In the genomic region with DNA sequence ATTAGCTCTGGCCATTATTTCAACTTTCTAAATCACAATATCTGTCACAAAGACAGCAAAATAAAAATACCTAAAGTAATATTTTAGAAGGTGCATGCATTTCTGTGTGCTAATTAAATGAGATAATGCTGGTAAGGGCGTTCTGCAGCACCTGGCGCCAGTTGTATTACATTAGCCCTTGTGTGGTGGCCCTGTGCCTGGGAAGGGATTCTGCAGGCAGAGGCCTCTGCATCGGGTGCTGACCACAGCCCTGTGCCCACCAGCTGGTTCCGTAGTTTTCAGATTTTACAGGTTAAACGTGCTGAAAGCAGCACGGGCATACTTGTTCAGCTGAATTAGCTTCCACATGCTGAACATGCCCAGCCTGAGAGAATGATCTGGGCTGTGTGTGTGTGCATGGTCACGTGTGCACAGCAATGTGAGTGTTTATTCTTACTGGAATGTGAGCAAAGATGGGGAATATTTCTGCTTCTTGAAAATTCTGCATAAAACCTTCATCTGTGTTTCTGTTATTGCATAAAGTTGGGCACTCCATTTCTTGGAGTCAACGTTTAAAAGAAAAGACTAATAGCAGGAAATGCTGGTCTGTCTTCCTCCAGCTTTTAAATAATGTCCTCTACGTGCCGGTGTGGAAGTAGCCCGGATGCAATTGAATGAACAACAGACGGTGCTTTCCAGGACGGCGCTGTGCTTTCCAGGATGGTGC, we compare ENCODE assay signal across 9 cellular contexts.
A peak's percentile ranks its signal among the peaks of the same experiment; 100 is the strongest.
DNase-seq lines count a peak whose midpoint lies in the region; ATAC-seq, FAIRE-seq and TF ChIP-seq lines count a peak whose summit lies in the region.
"Had no signal": no experiment of that assay in that cellular context is flagged by ENCODE, and none has a peak within 500 bp of the region (broad histone marks: within the 10 kb centered on the region; RNA-seq: fewer than 3 reads in every experiment).

No MANE protein-coding gene starts in this region.

- DNase-seq in A549 (ENCODE audit: low read depth in 1 of 2, low spot score in 1 of 2) (peak; percentile 39 to 60), HEK293T (ENCODE audit: extremely low spot score) (peak; percentile 27), cerebellar cortex (ENCODE audit: low spot score) (peak; percentile 19), medulla oblongata (ENCODE audit: extremely low spot score) (peak; percentile 20), DMS153 (lab: John Stamatoyannopoulos, UW) (no peak), NCI-H2227 treated with DMSO at 0.1 percent for 48 hours (lab: John Stamatoyannopoulos, UW) (no peak), foreskin melanocyte (no peak), germinal center (ENCODE audit: low spot score) (no peak)
- DNase-seq: CD4-positive, CD25-positive, alpha-beta regulatory T cell had no signal

- WGBS in A549 (ENCODE audit: missing lambda C conversion rate): 6% methylated on average over 14 of the region's 14 CpGs

- peak; percentile 15; the same call in 1 of the 2 replicates for TF ChIP-seq POLR2A in A549 (IDR thresholded peaks at IDR 0.05; ENCODE audit: low read length)

- peak overlapping the region; percentile 52 for H3K4me3 ChIP-seq in A549

- peaks cover 50% of the 10 kb centered on the region for H3K4me1 ChIP-seq in A549

- no peak for FAIRE-seq in A549 (lab: Jason Lieb, UNC)

- TF ChIP-seq CTCF in A549 (IDR thresholded peaks at IDR 0.05): no peak

- CTCF ChIA-PET in A549 (lab: Yijun Ruan, JAX) (interaction anchor here (0.7 to 2.3 kb wide), 6 partner anchors 12 to 692 kb away, joined by 3 to 10 read pairs (median 4); no protein-coding TSS in a partner anchor), HEK293T (lab: Yijun Ruan, JAX) (interaction anchor here (0.6 kb wide), 1 partner anchor 8 kb away, joined by 3 read pairs; no protein-coding TSS in a partner anchor)

- peak; percentile 72 to 80 for ATAC-seq in A549

- H3K4me2 ChIP-seq in A549: peak overlapping the region; percentile 95

- POLR2A ChIA-PET in A549 (lab: Yijun Ruan, JAX): interaction anchor here (1.0 to 3.0 kb wide), 2 partner anchors 11 to 16 kb away, joined by 3 to 20 read pairs; no protein-coding TSS in a partner anchor
- POLR2A ChIA-PET in HEK293T (lab: Yijun Ruan, JAX): interaction anchor here (0.9 kb wide), 1 partner anchor 12 kb away, joined by 3 read pairs; no protein-coding TSS in a partner anchor

- TF ChIP-seq RAD21 in A549 (conservative IDR thresholded peaks at IDR 0.05 in 1 of 2, IDR thresholded peaks at IDR 0.05 in 1 of 2): no peak

- TF ChIP-seq EP300 in A549 (IDR thresholded peaks at IDR 0.05): no peak

- no peaks in the 10 kb centered on the region for H3K9me3 ChIP-seq in A549

- peak overlapping the region; percentile 84 to 93 for H3K27ac ChIP-seq in A549

TF ChIP-seq in A549, 52 proteins besides CTCF, POLR2A, EP300 and RAD21:
- TF ChIP-seq POLR2AphosphoS2 (conservative IDR thresholded peaks at IDR 0.05; ENCODE audit: low read length) (no peak), ZNF302 (CRISPR knock-in tag; IDR thresholded peaks at IDR 0.05) (0 out of 2 replicates have a peak, but pooled peaks have one; percentile 25), ESRRA (IDR thresholded peaks at IDR 0.05; ENCODE audit: borderline replicate concordance, low read length) (no peak), MAZ (IDR thresholded peaks at IDR 0.05; ENCODE audit: borderline replicate concordance, low read depth, low read length) (no peak), GATA3 (IDR thresholded peaks at IDR 0.05; ENCODE audit: borderline replicate concordance) (no peak), HOXB13 (CRISPR knock-in tag; IDR thresholded peaks at IDR 0.05; ENCODE audit: low read depth) (no peak), MYC (IDR thresholded peaks at IDR 0.05; ENCODE audit: borderline replicate concordance, low read length) (0 out of 2 replicates have a peak, but pooled peaks have one; percentile 43), HOXB5 (CRISPR knock-in tag; IDR thresholded peaks at IDR 0.05) (0 out of 2 replicates have a peak, but pooled peaks have one; percentile 43)
- TF ChIP-seq, protein P1, sequence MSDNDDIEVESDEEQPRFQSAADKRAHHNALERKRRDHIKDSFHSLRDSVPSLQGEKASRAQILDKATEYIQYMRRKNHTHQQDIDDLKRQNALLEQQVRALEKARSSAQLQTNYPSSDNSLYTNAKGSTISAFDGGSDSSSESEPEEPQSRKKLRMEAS (IDR thresholded peaks at IDR 0.05): peak; percentile 94
- TF ChIP-seq, protein P2, sequence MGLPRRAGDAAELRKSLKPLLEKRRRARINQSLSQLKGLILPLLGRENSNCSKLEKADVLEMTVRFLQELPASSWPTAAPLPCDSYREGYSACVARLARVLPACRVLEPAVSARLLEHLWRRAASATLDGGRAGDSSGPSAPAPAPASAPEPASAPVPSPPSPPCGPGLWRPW (IDR thresholded peaks at IDR 0.05): no peak
- TF ChIP-seq, protein P3, sequence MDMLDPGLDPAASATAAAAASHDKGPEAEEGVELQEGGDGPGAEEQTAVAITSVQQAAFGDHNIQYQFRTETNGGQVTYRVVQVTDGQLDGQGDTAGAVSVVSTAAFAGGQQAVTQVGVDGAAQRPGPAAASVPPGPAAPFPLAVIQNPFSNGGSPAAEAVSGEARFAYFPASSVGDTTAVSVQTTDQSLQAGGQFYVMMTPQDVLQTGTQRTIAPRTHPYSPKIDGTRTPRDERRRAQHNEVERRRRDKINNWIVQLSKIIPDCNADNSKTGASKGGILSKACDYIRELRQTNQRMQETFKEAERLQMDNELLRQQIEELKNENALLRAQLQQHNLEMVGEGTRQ (IDR thresholded peaks at IDR 0.05): peak; percentile 89
- TF ChIP-seq, protein P4, sequence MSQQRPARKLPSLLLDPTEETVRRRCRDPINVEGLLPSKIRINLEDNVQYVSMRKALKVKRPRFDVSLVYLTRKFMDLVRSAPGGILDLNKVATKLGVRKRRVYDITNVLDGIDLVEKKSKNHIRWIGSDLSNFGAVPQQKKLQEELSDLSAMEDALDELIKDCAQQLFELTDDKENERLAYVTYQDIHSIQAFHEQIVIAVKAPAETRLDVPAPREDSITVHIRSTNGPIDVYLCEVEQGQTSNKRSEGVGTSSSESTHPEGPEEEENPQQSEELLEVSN (IDR thresholded peaks at IDR 0.05; ENCODE audit: borderline replicate concordance, low read depth): peak; percentile 67; the same call in 1 of the 2 replicates
- TF ChIP-seq, protein P5, sequence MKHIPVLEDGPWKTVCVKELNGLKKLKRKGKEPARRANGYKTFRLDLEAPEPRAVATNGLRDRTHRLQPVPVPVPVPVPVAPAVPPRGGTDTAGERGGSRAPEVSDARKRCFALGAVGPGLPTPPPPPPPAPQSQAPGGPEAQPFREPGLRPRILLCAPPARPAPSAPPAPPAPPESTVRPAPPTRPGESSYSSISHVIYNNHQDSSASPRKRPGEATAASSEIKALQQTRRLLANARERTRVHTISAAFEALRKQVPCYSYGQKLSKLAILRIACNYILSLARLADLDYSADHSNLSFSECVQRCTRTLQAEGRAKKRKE (CRISPR knock-in tag; IDR thresholded peaks at IDR 0.05; ENCODE audit: low read depth): 0 out of 2 replicates have a peak, but pooled peaks have one; percentile 38
TF ChIP-seq in A549: peak in this region for 7.

TF ChIP-seq in HEK293T, 16 proteins besides CTCF, POLR2A, EP300 and RAD21:
- TF ChIP-seq NFRKB (IDR thresholded peaks at IDR 0.05): no peak

Comparison
In these comparisons a context has a peak if more than half of its experiments do, and no peak if none do; other contexts are left out.
1. DNase-seq: peak in A549 (2 of 2), HEK293T (single experiment), cerebellar cortex (single experiment) and medulla oblongata (single experiment); none in DMS153 (single experiment), NCI-H2227 treated with DMSO at 0.1 percent for 48 hours (single experiment), foreskin melanocyte (single experiment) and germinal center (single experiment).